ENCODE assay signal across 9 cellular contexts in genomic region chr17:79192503-79193500, GRCh38.
DNase-seq lines count a peak whose midpoint lies in the region; ATAC-seq, FAIRE-seq and TF ChIP-seq lines count a peak whose summit lies in the region.
"Had no signal": no experiment of that assay in that cellular context is flagged by ENCODE, and none has a peak within 500 bp of the region (broad histone marks: within the 10 kb centered on the region; RNA-seq: fewer than 3 reads in every experiment).

No MANE protein-coding gene starts in this region.

- H3K9me3 ChIP-seq in HUES48 (ENCODE audit: control insufficient read depth, insufficient read depth, low read length), result no peaks in the 10 kb centered on the region
- H3K9me3 ChIP-seq in gastroesophageal sphincter, result no peaks in the 10 kb centered on the region

- CTCF ChIA-PET in activated CD8-positive, alpha-beta memory T cell treated with anti-CD3 and anti-CD28 coated beads, Interleukin-2, amount 10 ng/mL, durations not matched to agents 7 days and 5 days (lab: Charles Lee), result interaction anchor here (0.7 to 1.6 kb wide), 2 partner anchors 105 to 199 kb away, joined by 3 read pairs; no protein-coding TSS in a partner anchor

- H3K36me3 ChIP-seq in HUES48 (ENCODE audit: control insufficient read depth, insufficient read depth, low read length) (no peaks in the 10 kb centered on the region), gastroesophageal sphincter (no peaks in the 10 kb centered on the region)

- DNase-seq in AG08395 (ENCODE audit: low spot score), result peak; percentile 71
- DNase-seq in activated CD8-positive, alpha-beta memory T cell treated with anti-CD3 and anti-CD28 coated beads, Interleukin-2, amount 10 ng/mL, durations not matched to agents 7 days and 5 days, result peak; percentile 46
- DNase-seq in iPS DF 19.7 (ENCODE audit: low read depth, low spot score), result peak; percentile 90
- no peak for DNase-seq in NCI-H2081 (lab: John Stamatoyannopoulos, UW)
- no peak for DNase-seq in D341Med (ENCODE audit: low spot score)
- DNase-seq in D721Med (ENCODE audit: insufficient read length, low spot score), result no peak

- H3K4me3 ChIP-seq in HUES48 (ENCODE audit: low read depth, low read length) (peak overlapping the region; percentile 35), gastroesophageal sphincter (no peak overlapping the region)

- no peak overlapping the region for H3K4me3 Mint-ChIP-seq in activated CD8-positive, alpha-beta memory T cell treated with anti-CD3 and anti-CD28 coated beads, Interleukin-2, amount 10 ng/mL, durations not matched to agents 7 days and 5 days
- H3K4me3 Mint-ChIP-seq: dendritic cell treated with granulocyte-macrophage colony-stimulating factor and Interleukin-4, amounts not matched to agents 40 ng/mL and 50 ng/mL, for 4 days had no signal

- H3K9ac ChIP-seq in HUES48 (ENCODE audit: low read depth, low read length), result peak overlapping the region; percentile 61

- no peak overlapping the region for H3K27ac Mint-ChIP-seq in activated CD8-positive, alpha-beta memory T cell treated with anti-CD3 and anti-CD28 coated beads, Interleukin-2, amount 10 ng/mL, durations not matched to agents 7 days and 5 days
- H3K27ac Mint-ChIP-seq: dendritic cell treated with granulocyte-macrophage colony-stimulating factor and Interleukin-4, amounts not matched to agents 40 ng/mL and 50 ng/mL, for 4 days had no signal

- no peak for TF ChIP-seq POLR2A in gastroesophageal sphincter (IDR thresholded peaks at IDR 0.05)

- H3K4me1 ChIP-seq in HUES48 (ENCODE audit: control insufficient read depth, insufficient read depth, low read length) (peaks cover 41% of the 10 kb centered on the region), gastroesophageal sphincter (no peaks in the 10 kb centered on the region)

- ATAC-seq in activated CD8-positive, alpha-beta memory T cell treated with anti-CD3 and anti-CD28 coated beads, Interleukin-2, amount 10 ng/mL, durations not matched to agents 7 days and 5 days, result no peak
- no peak for ATAC-seq in gastroesophageal sphincter

- H3K27me3 Mint-ChIP-seq in activated CD8-positive, alpha-beta memory T cell treated with anti-CD3 and anti-CD28 coated beads, Interleukin-2, amount 10 ng/mL, durations not matched to agents 7 days and 5 days, result peaks cover 29% of the 10 kb centered on the region

- H3K9me3 Mint-ChIP-seq in activated CD8-positive, alpha-beta memory T cell treated with anti-CD3 and anti-CD28 coated beads, Interleukin-2, amount 10 ng/mL, durations not matched to agents 7 days and 5 days (ENCODE audit: low read depth), result no peaks in the 10 kb centered on the region
- H3K9me3 Mint-ChIP-seq: dendritic cell treated with granulocyte-macrophage colony-stimulating factor and Interleukin-4, amounts not matched to agents 40 ng/mL and 50 ng/mL, for 4 days had no signal

- no peaks in the 10 kb centered on the region; the same call in 1 of the 2 replicates for H3K27me3 ChIP-seq in HUES48 (ENCODE audit: control insufficient read depth, insufficient read depth, low read length)
- H3K27me3 ChIP-seq in gastroesophageal sphincter, result peaks cover 94% of the 10 kb centered on the region

- H3K36me3 Mint-ChIP-seq in activated CD8-positive, alpha-beta memory T cell treated with anti-CD3 and anti-CD28 coated beads, Interleukin-2, amount 10 ng/mL, durations not matched to agents 7 days and 5 days, result no peaks in the 10 kb centered on the region

- no peak for FAIRE-seq in D721Med (lab: Jason Lieb, UNC)

- TF ChIP-seq CTCF in gastroesophageal sphincter (IDR thresholded peaks at IDR 0.05), result no peak
- TF ChIP-seq CTCF in D721Med (IDR thresholded peaks at IDR 0.05; ENCODE audit: insufficient read depth, missing control alignments), result no peak

- WGBS in gastroesophageal sphincter (ENCODE audit: low coverage in 1 of 2), 2 donors, result 4 to 14% methylated on average over 6 to 12 of the region's 23 CpGs

- H3K4me1 Mint-ChIP-seq in activated CD8-positive, alpha-beta memory T cell treated with anti-CD3 and anti-CD28 coated beads, Interleukin-2, amount 10 ng/mL, durations not matched to agents 7 days and 5 days, result no peaks in the 10 kb centered on the region

- H3K27ac ChIP-seq in HUES48 (ENCODE audit: low read depth, low read length) (peak overlapping the region; percentile 92), gastroesophageal sphincter (no peak overlapping the region)

- TF ChIP-seq EP300 in gastroesophageal sphincter (IDR thresholded peaks at IDR 0.05), result no peak

Comparison
In these comparisons a context has a peak if more than half of its experiments do, and no peak if none do; other contexts are left out.
1. DNase-seq: peak in AG08395 (single experiment), activated CD8-positive, alpha-beta memory T cell treated with anti-CD3 and anti-CD28 coated beads, Interleukin-2, amount 10 ng/mL, durations not matched to agents 7 days and 5 days (single experiment) and iPS DF 19.7 (single experiment); none in NCI-H2081 (0 of 2), D341Med (single experiment) and D721Med (single experiment).